8 cellular contexts compared by ENCODE assay signal in genomic region chr7:44341399-44341798, GRCh38.
"Had no signal": no experiment of that assay in that cellular context is flagged by ENCODE, and none has a peak within 500 bp of the region (broad histone marks: within the 10 kb centered on the region; RNA-seq: fewer than 3 reads in every experiment).

No MANE protein-coding gene starts in this region.

- ATAC-seq: GM12878 had no signal

- H3K4me3 ChIP-seq: GM12878 had no signal

- DNase-seq: GDM1, GF-D8 had no signal

- FAIRE-seq: G401.6, GM12878, GM12891, GM12892, GM18507, GM19239 had no signal
